ENCODE assay signal across 8 cellular contexts in genomic region chr14:50762001-50762930, GRCh38.
A peak's percentile ranks its signal among the peaks of the same experiment; 100 is the strongest.
DNase-seq lines count a peak whose midpoint lies in the region; ATAC-seq and TF ChIP-seq lines count a peak whose summit lies in the region.

No MANE protein-coding gene starts in this region.

- no peaks in the 10 kb centered on the region for H3K9me3 ChIP-seq in upper lobe of right lung

- DNase-seq in activated CD4-positive, CD25-positive, alpha-beta regulatory T cell (lab: John Stamatoyannopoulos, UW): no peak
- peak; percentile 57 to 66 for DNase-seq in activated T-cell treated with anti-CD3 and anti-CD28 coated beads, Interleukin-2, amount 50 U/mL, for 48 hours
- peak; percentile 83 for DNase-seq in skeletal muscle cell (ENCODE audit: low read depth)
- no peak for DNase-seq in upper lobe of right lung
- DNase-seq in iPS-NIHi7 (ENCODE audit: extremely low spot score): no peak
- no peak for DNase-seq in NCI-H1694 (lab: John Stamatoyannopoulos, UW)

- intact Hi-C loops in upper lobe of right lung (cut with DNase I): no loop called here

- H3K4me1 ChIP-seq in upper lobe of right lung: no peaks in the 10 kb centered on the region

- H3K4me3 ChIP-seq in skeletal muscle cell (ENCODE audit: low read depth, low read length) (no peak overlapping the region), upper lobe of right lung (no peak overlapping the region)

- H3K27ac ChIP-seq in upper lobe of right lung: no peak overlapping the region

- no peaks in the 10 kb centered on the region for H3K27me3 ChIP-seq in upper lobe of right lung

- H3K36me3 ChIP-seq in upper lobe of right lung: peaks cover 79% of the 10 kb centered on the region

- no peak for TF ChIP-seq CTCF in upper lobe of right lung (IDR thresholded peaks at IDR 0.05)

- peak; percentile 98 to 99 for ATAC-seq in activated CD4-positive, CD25-positive, alpha-beta regulatory T cell treated with anti-CD3 and anti-CD28 coated beads, Interleukin-2, amount 50 U/mL, for 24 hours
- ATAC-seq in HG02884 (IDR thresholded peaks at IDR 0.05; ENCODE audit: unreplicated experiment) (peak; percentile 94), upper lobe of right lung (no peak)

Comparison
In these comparisons a context has a peak if more than half of its experiments do, and no peak if none do; other contexts are left out.
1. DNase-seq: peak in activated T-cell treated with anti-CD3 and anti-CD28 coated beads, Interleukin-2, amount 50 U/mL, for 48 hours (2 of 2) and skeletal muscle cell (single experiment); none in activated CD4-positive, CD25-positive, alpha-beta regulatory T cell (0 of 4), upper lobe of right lung (single experiment), iPS-NIHi7 (single experiment) and NCI-H1694 (single experiment).